Comparison of ENCODE assay signal across 19 cellular contexts in genomic region chr7:111750168-111750715, GRCh38.
DNase-seq lines count a peak whose midpoint lies in the region; ATAC-seq, FAIRE-seq and TF ChIP-seq lines count a peak whose summit lies in the region.
"Had no signal": no experiment of that assay in that cellular context is flagged by ENCODE, and none has a peak within 500 bp of the region (broad histone marks: within the 10 kb centered on the region; RNA-seq: fewer than 3 reads in every experiment).

No MANE protein-coding gene starts in this region.

- TF ChIP-seq CTCF in fibroblast of mammary gland (conservative IDR thresholded peaks at IDR 0.05; ENCODE audit: control insufficient read depth, insufficient read depth, low read depth, low read length) (no peak), mucosa of descending colon (IDR thresholded peaks at IDR 0.05) (no peak)

- no peak overlapping the region for H3K4me3 ChIP-seq in fibroblast of mammary gland (ENCODE audit: control insufficient read depth, low read depth, low read length)
- no peak overlapping the region for H3K4me3 ChIP-seq in mucosa of descending colon
- H3K4me3 ChIP-seq: SK-N-MC had no signal

- FAIRE-seq in frontal cortex (lab: Jason Lieb, UNC), result no peak
- FAIRE-seq: GM12892, H1, HepG2 had no signal

- intact Hi-C loops in mucosa of descending colon (cut with DNase I, micrococcal nuclease), result no loop called here

- peaks cover 4% of the 10 kb centered on the region for H3K4me1 ChIP-seq in mucosa of descending colon (ENCODE audit: low read depth)

- ATAC-seq in mucosa of descending colon, result peak; percentile 72
- ATAC-seq in HG02610 (IDR thresholded peaks at IDR 0.05; ENCODE audit: unreplicated experiment), result no peak
- ATAC-seq: HepG2 had no signal

- peak; percentile 24 for DNase-seq in EH (ENCODE audit: low read depth)
- peak; percentile 15 for DNase-seq in NCI-H526 treated with DMSO at 0.1 percent for 48 hours (lab: John Stamatoyannopoulos, UW)
- peak; percentile 20 for DNase-seq in fibroblast of mammary gland (ENCODE audit: low read depth)
- DNase-seq in mucosa of descending colon, result no peak
- no peak for DNase-seq in frontal cortex (ENCODE audit: low spot score in 2 of 2)
- DNase-seq in effector CD8-positive, alpha-beta T cell (lab: John Stamatoyannopoulos, UW), result no peak
- no peak for DNase-seq in stimulated activated CD4-positive, alpha-beta T cell treated with anti-CD3 and anti-CD28 coated beads, Interleukin-12 subunit alpha, Interleukin-12 subunit beta, amount 100 ng/mL, for 4 hours
- DNase-seq: COR-L47; KG1; NCI-H1048; NCI-H1436; NCI-H2171 treated with DMSO at 0.1 percent for 48 hours; NK-92 treated with Interleukin-12 subunit alpha and Interleukin-12 subunit beta, amount 100 ng/mL, for 24 hours; SHP77 had no signal

- H3K36me3 ChIP-seq in mucosa of descending colon (ENCODE audit: low read depth), result no peaks in the 10 kb centered on the region

- H3K9me3 ChIP-seq in mucosa of descending colon, result no peaks in the 10 kb centered on the region

Comparison
In these comparisons a context has a peak if more than half of its experiments do, and no peak if none do; other contexts are left out.
1. DNase-seq: peak in EH (single experiment), NCI-H526 treated with DMSO at 0.1 percent for 48 hours (single experiment) and fibroblast of mammary gland (single experiment); none in mucosa of descending colon (0 of 3), frontal cortex (0 of 2), effector CD8-positive, alpha-beta T cell (single experiment) and stimulated activated CD4-positive, alpha-beta T cell treated with anti-CD3 and anti-CD28 coated beads, Interleukin-12 subunit alpha, Interleukin-12 subunit beta, amount 100 ng/mL, for 4 hours (single experiment).